ENCODE assay signal across 8 cellular contexts in genomic region chr11:66311965-66312548, GRCh38. TPM values are rescaled to one million over a fixed set of nuclear protein-coding genes. Genes with fewer than 3 reads are reported as not detected.
A peak's percentile ranks its signal among the peaks of the same experiment; 100 is the strongest.
DNase-seq lines count a peak whose midpoint lies in the region; ATAC-seq, FAIRE-seq and TF ChIP-seq lines count a peak whose summit lies in the region.

No MANE protein-coding gene starts in this region.

- peaks cover 3% of the 10 kb centered on the region for H3K27me3 Mint-ChIP-seq in activated T-helper 1 cell treated with anti-CD3 and anti-CD28 coated beads, Interleukin-12 subunit alpha, Interleukin-12 subunit beta, Interleukin-2, Interleukin-4 antibody, amounts not matched to agents 30 ng/mL and 10 ng/mL and 1 ng/mL, durations not matched to agents 14 hours and 24 hours and 36 hours (ENCODE audit: insufficient read depth)
- peaks cover 11 to 22% of the 10 kb centered on the region in 2 donors for H3K27me3 Mint-ChIP-seq in natural killer cell (ENCODE audit: low read depth in 2 of 2)
- peaks cover 4 to 6% of the 10 kb centered on the region in 2 donors for H3K27me3 Mint-ChIP-seq in stimulated activated naive B cell treated with anti-CD40 and anti-IgM and Interleukin-4, amounts not matched to agents 10 μg/mL and 1 μg/mL and 100 μg/mL, for 72 hours

- H4K20me1 ChIP-seq in DND-41 (ENCODE audit: insufficient read depth, low read length) (no peaks in the 10 kb centered on the region), GM23248 (ENCODE audit: insufficient read depth) (no peaks in the 10 kb centered on the region), Karpas-422 (ENCODE audit: insufficient read depth, low read depth, low read length) (no peaks in the 10 kb centered on the region)

- TF ChIP-seq CTCF in DND-41 (IDR thresholded peaks at IDR 0.05; ENCODE audit: borderline replicate concordance, extremely low read depth, low read length, poor library complexity, severe bottlenecking) (no peak), fibroblast of mammary gland (conservative IDR thresholded peaks at IDR 0.05; ENCODE audit: control insufficient read depth, insufficient read depth, low read depth, low read length) (no peak), natural killer cell (IDR thresholded peaks at IDR 0.05) (peak; percentile 57)

- in situ Hi-C loops in GM23248 (cut with MboI), result no loop called here

- H3F3A ChIP-seq in GM23248 (ENCODE audit: insufficient read depth), result peaks cover 9% of the 10 kb centered on the region

- H3K9ac ChIP-seq in DND-41 (ENCODE audit: low read depth, low read length) (peak overlapping the region; percentile 55), GM23248 (peak overlapping the region; percentile 71), Karpas-422 (ENCODE audit: low read length) (peak overlapping the region; percentile 65)

- H3K36me3 Mint-ChIP-seq in activated T-helper 1 cell treated with anti-CD3 and anti-CD28 coated beads, Interleukin-12 subunit alpha, Interleukin-12 subunit beta, Interleukin-2, Interleukin-4 antibody, amounts not matched to agents 30 ng/mL and 10 ng/mL and 1 ng/mL, durations not matched to agents 14 hours and 24 hours and 36 hours (ENCODE audit: low read depth), result no peaks in the 10 kb centered on the region
- H3K36me3 Mint-ChIP-seq in natural killer cell, result no peaks in the 10 kb centered on the region
- H3K36me3 Mint-ChIP-seq in stimulated activated naive B cell treated with anti-CD40 and anti-IgM and Interleukin-4, amounts not matched to agents 10 μg/mL and 1 μg/mL and 100 μg/mL, for 72 hours, result no peaks in the 10 kb centered on the region

- H3K4me2 ChIP-seq in DND-41 (ENCODE audit: insufficient read depth, low read length) (peak overlapping the region; percentile 76), GM23248 (ENCODE audit: unreplicated experiment) (peak overlapping the region; percentile 77), Karpas-422 (ENCODE audit: low read depth, low read length, poor library complexity, severe bottlenecking) (peak overlapping the region; percentile 78)

- no peaks in the 10 kb centered on the region for H3K36me3 ChIP-seq in DND-41 (ENCODE audit: insufficient read depth, low read length)
- H3K36me3 ChIP-seq in GM23248 (ENCODE audit: low read depth), result no peaks in the 10 kb centered on the region
- no peaks in the 10 kb centered on the region for H3K36me3 ChIP-seq in Karpas-422 (ENCODE audit: insufficient read depth, low read length)

- H3K4me1 ChIP-seq in DND-41 (ENCODE audit: insufficient read depth, low read length) (peaks cover 34% of the 10 kb centered on the region), GM23248 (ENCODE audit: insufficient read depth) (0 out of 2 replicates have a peak, but pooled peaks cover under 1% of the 10 kb centered on the region), Karpas-422 (ENCODE audit: low read length) (peaks cover 28% of the 10 kb centered on the region)

- no peaks in the 10 kb centered on the region for H3K9me3 ChIP-seq in DND-41 (ENCODE audit: insufficient read depth, low read length, severe bottlenecking)
- no peaks in the 10 kb centered on the region for H3K9me3 ChIP-seq in GM23248 (ENCODE audit: low read depth)
- no peaks in the 10 kb centered on the region for H3K9me3 ChIP-seq in Karpas-422 (ENCODE audit: low read length)

- DNase-seq in DND-41 (peak; percentile 92), GM23248 (peak; percentile 97), Karpas-422 (peak; percentile 98), RCC 7860 (ENCODE audit: low spot score) (peak; percentile 65), fibroblast of mammary gland (ENCODE audit: low read depth) (peak; percentile 87), natural killer cell (peak; percentile 95)
- peak; percentile 93 for DNase-seq in activated T-helper 1 cell treated with anti-CD3 and anti-CD28 coated beads, Interleukin-12 subunit alpha, Interleukin-12 subunit beta, Interleukin-2, Interleukin-4 antibody, amounts not matched to agents 30 ng/mL and 10 ng/mL and 1 ng/mL, durations not matched to agents 14 hours and 24 hours and 36 hours (ENCODE audit: low spot score)
- peak; percentile 94 for DNase-seq in stimulated activated naive B cell treated with anti-CD40 and anti-IgM and Interleukin-4, amounts not matched to agents 10 μg/mL and 1 μg/mL and 100 μg/mL, for 72 hours

- H3K79me2 ChIP-seq in DND-41 (ENCODE audit: insufficient read depth, low read length) (no peaks in the 10 kb centered on the region), GM23248 (ENCODE audit: insufficient read depth) (peaks cover 32% of the 10 kb centered on the region), Karpas-422 (ENCODE audit: low read length) (no peaks in the 10 kb centered on the region)

- WGBS in GM23248 (ENCODE audit: low coverage in 1 of 2, low lambda C conversion rate in 2 of 2, missing lambda C conversion rate in 2 of 2), 2 experiments, result 0 to 1% methylated on average over 30 to 44 of the region's 44 CpGs

- no peaks in the 10 kb centered on the region for H3K9me3 Mint-ChIP-seq in activated T-helper 1 cell treated with anti-CD3 and anti-CD28 coated beads, Interleukin-12 subunit alpha, Interleukin-12 subunit beta, Interleukin-2, Interleukin-4 antibody, amounts not matched to agents 30 ng/mL and 10 ng/mL and 1 ng/mL, durations not matched to agents 14 hours and 24 hours and 36 hours
- H3K9me3 Mint-ChIP-seq in natural killer cell, result no peaks in the 10 kb centered on the region
- H3K9me3 Mint-ChIP-seq in stimulated activated naive B cell treated with anti-CD40 and anti-IgM and Interleukin-4, amounts not matched to agents 10 μg/mL and 1 μg/mL and 100 μg/mL, for 72 hours, result no peaks in the 10 kb centered on the region

- peaks cover 14% of the 10 kb centered on the region for H3K4me1 Mint-ChIP-seq in activated T-helper 1 cell treated with anti-CD3 and anti-CD28 coated beads, Interleukin-12 subunit alpha, Interleukin-12 subunit beta, Interleukin-2, Interleukin-4 antibody, amounts not matched to agents 30 ng/mL and 10 ng/mL and 1 ng/mL, durations not matched to agents 14 hours and 24 hours and 36 hours (ENCODE audit: low read depth)
- peaks cover 11 to 21% of the 10 kb centered on the region in 2 donors for H3K4me1 Mint-ChIP-seq in natural killer cell
- H3K4me1 Mint-ChIP-seq in stimulated activated naive B cell treated with anti-CD40 and anti-IgM and Interleukin-4, amounts not matched to agents 10 μg/mL and 1 μg/mL and 100 μg/mL, for 72 hours, result peaks cover 8 to 19% of the 10 kb centered on the region in 2 donors

- peak overlapping the region; percentile 94 for H3K27ac Mint-ChIP-seq in activated T-helper 1 cell treated with anti-CD3 and anti-CD28 coated beads, Interleukin-12 subunit alpha, Interleukin-12 subunit beta, Interleukin-2, Interleukin-4 antibody, amounts not matched to agents 30 ng/mL and 10 ng/mL and 1 ng/mL, durations not matched to agents 14 hours and 24 hours and 36 hours
- H3K27ac Mint-ChIP-seq in natural killer cell, result peak overlapping the region; percentile 94 to 97
- peak overlapping the region; percentile 95 for H3K27ac Mint-ChIP-seq in stimulated activated naive B cell treated with anti-CD40 and anti-IgM and Interleukin-4, amounts not matched to agents 10 μg/mL and 1 μg/mL and 100 μg/mL, for 72 hours

- peak overlapping the region; percentile 25 to 66; a peak in 3 of 4 replicates for H3K4me3 ChIP-seq in DND-41 (ENCODE audit: low read depth in 1 of 2, low read length in 2 of 2)
- H3K4me3 ChIP-seq in GM23248, result peak overlapping the region; percentile 67
- H3K4me3 ChIP-seq in Karpas-422 (ENCODE audit: low read length), result peak overlapping the region; percentile 65
- peak overlapping the region; percentile 59 for H3K4me3 ChIP-seq in fibroblast of mammary gland (ENCODE audit: control insufficient read depth, low read depth, low read length)

- peak; percentile 28 for FAIRE-seq in RCC 7860 (lab: Jason Lieb, UNC)

- peak; percentile 80 for ATAC-seq in DND-41 (ENCODE audit: insufficient read depth, low read depth)
- peak; percentile 77 to 89 (median 78) for ATAC-seq in natural killer cell
- peak; percentile 78 to 82 for ATAC-seq in stimulated activated naive B cell treated with anti-CD40 and anti-IgM and Interleukin-4, amounts not matched to agents 10 μg/mL and 1 μg/mL and 100 μg/mL, for 72 hours (replicated peaks)

- H3K9me2 ChIP-seq in GM23248 (ENCODE audit: insufficient read depth) (no peaks in the 10 kb centered on the region), Karpas-422 (replicated peaks; ENCODE audit: insufficient read depth, low read length) (no peaks in the 10 kb centered on the region)

- H3K27ac ChIP-seq in DND-41 (ENCODE audit: low read length) (peak overlapping the region; percentile 84), GM23248 (peak overlapping the region; percentile 70), Karpas-422 (ENCODE audit: low read length) (peak overlapping the region; percentile 62)

- H3K4me3 Mint-ChIP-seq in activated T-helper 1 cell treated with anti-CD3 and anti-CD28 coated beads, Interleukin-12 subunit alpha, Interleukin-12 subunit beta, Interleukin-2, Interleukin-4 antibody, amounts not matched to agents 30 ng/mL and 10 ng/mL and 1 ng/mL, durations not matched to agents 14 hours and 24 hours and 36 hours, result peak overlapping the region; percentile 95
- peak overlapping the region; percentile 98 for H3K4me3 Mint-ChIP-seq in natural killer cell
- H3K4me3 Mint-ChIP-seq in stimulated activated naive B cell treated with anti-CD40 and anti-IgM and Interleukin-4, amounts not matched to agents 10 μg/mL and 1 μg/mL and 100 μg/mL, for 72 hours, result peak overlapping the region; percentile 91 to 92

- peak overlapping the region; percentile 91 for H2AFZ ChIP-seq in DND-41 (ENCODE audit: low read depth, low read length)
- H2AFZ ChIP-seq in GM23248, result peak overlapping the region; percentile 70
- H2AFZ ChIP-seq in Karpas-422 (ENCODE audit: low read length), result peak overlapping the region; percentile 93

- intact Hi-C loops in activated T-helper 1 cell treated with anti-CD3 and anti-CD28 coated beads, Interleukin-12 subunit alpha, Interleukin-12 subunit beta, Interleukin-2, Interleukin-4 antibody, amounts not matched to agents 30 ng/mL and 10 ng/mL and 1 ng/mL, durations not matched to agents 14 hours and 24 hours and 36 hours (cut with micrococcal nuclease), result loop anchor here (1.0 to 2.0 kb wide), 10 partner anchors 16 to 365 kb away; partner anchors contain the start of genes BRMS1, MRPL11, PELI3 and RAB1B
- intact Hi-C loops in natural killer cell (cut with micrococcal nuclease), result loop anchor here (1.0 kb wide), 4 partner anchors 16 to 77 kb away; partner anchors contain the start of gene BRMS1

- no peaks in the 10 kb centered on the region for H3K27me3 ChIP-seq in DND-41 (ENCODE audit: insufficient read depth, low read length, poor library complexity)
- no peaks in the 10 kb centered on the region for H3K27me3 ChIP-seq in GM23248 (replicated peaks; ENCODE audit: insufficient read depth)
- H3K27me3 ChIP-seq in Karpas-422 (ENCODE audit: low read length), result no peaks in the 10 kb centered on the region

RNA-seq across cellular contexts. Expression of gene CD248, which starts 4.8 kb away (rescaled TPM):
- 212 and 230 TPM in 2 replicates for total RNA-seq in GM23248 (2014; rRNA removed; shearing (Covaris generic))
- polyA plus RNA-seq in GM23248 (2016; fragmentation: Nextera tagmentation; extraction: Ambion mirVana), result 616 and 629 TPM in 2 replicates
- total RNA-seq in Karpas-422 (2014; rRNA removed; shearing (Covaris generic); ENCODE audit: low replicate concordance), result not detected in 2 replicates
- 0.10 TPM in 1 of 2 replicates, not detected in the other for total RNA-seq in activated T-helper 1 cell treated with anti-CD3 and anti-CD28 coated beads, Interleukin-12 subunit alpha, Interleukin-12 subunit beta, Interleukin-2, Interleukin-4 antibody, amounts not matched to agents 30 ng/mL and 10 ng/mL and 1 ng/mL, durations not matched to agents 14 hours and 24 hours and 36 hours
- total RNA-seq in natural killer cell, result under 1 TPM; 0.23 to 0.40 (median 0.32) TPM

RNA-seq across cellular contexts. Expression of gene TMEM151A, which starts 20.4 kb away (rescaled TPM):
- total RNA-seq in GM23248 (2014; rRNA removed; shearing (Covaris generic)), result 0.54 TPM in 1 of 2 replicates, not detected in the other
- polyA plus RNA-seq in GM23248 (2016; fragmentation: Nextera tagmentation; extraction: Ambion mirVana), result 0.19 and 0.33 TPM in 2 replicates
- not detected in 2 replicates for total RNA-seq in Karpas-422 (2014; rRNA removed; shearing (Covaris generic); ENCODE audit: low replicate concordance)
- total RNA-seq in activated T-helper 1 cell treated with anti-CD3 and anti-CD28 coated beads, Interleukin-12 subunit alpha, Interleukin-12 subunit beta, Interleukin-2, Interleukin-4 antibody, amounts not matched to agents 30 ng/mL and 10 ng/mL and 1 ng/mL, durations not matched to agents 14 hours and 24 hours and 36 hours, result not detected in 2 replicates
- not detected for total RNA-seq in natural killer cell

RNA-seq across cellular contexts. Expression of gene YIF1A, which starts 23.1 kb away (rescaled TPM):
- 193 and 222 TPM in 2 replicates for total RNA-seq in GM23248 (2014; rRNA removed; shearing (Covaris generic))
- polyA plus RNA-seq in GM23248 (2016; fragmentation: Nextera tagmentation; extraction: Ambion mirVana), result 259 and 284 TPM in 2 replicates
- total RNA-seq in Karpas-422 (2014; rRNA removed; shearing (Covaris generic); ENCODE audit: low replicate concordance), result 145 and 154 TPM in 2 replicates
- total RNA-seq in activated T-helper 1 cell treated with anti-CD3 and anti-CD28 coated beads, Interleukin-12 subunit alpha, Interleukin-12 subunit beta, Interleukin-2, Interleukin-4 antibody, amounts not matched to agents 30 ng/mL and 10 ng/mL and 1 ng/mL, durations not matched to agents 14 hours and 24 hours and 36 hours, result 125 and 127 TPM in 2 replicates
- total RNA-seq in natural killer cell, result 10 to 100 TPM; 21.9 to 28.5 (median 23.6) TPM

RNA-seq across cellular contexts. Expression of gene RIN1, which starts 24.2 kb away (rescaled TPM):
- 37.7 and 44.0 TPM in 2 replicates for total RNA-seq in GM23248 (2014; rRNA removed; shearing (Covaris generic))
- polyA plus RNA-seq in GM23248 (2016; fragmentation: Nextera tagmentation; extraction: Ambion mirVana), result 16.8 and 19.1 TPM in 2 replicates
- total RNA-seq in Karpas-422 (2014; rRNA removed; shearing (Covaris generic); ENCODE audit: low replicate concordance), result 0.78 and 1.1 TPM in 2 replicates
- total RNA-seq in activated T-helper 1 cell treated with anti-CD3 and anti-CD28 coated beads, Interleukin-12 subunit alpha, Interleukin-12 subunit beta, Interleukin-2, Interleukin-4 antibody, amounts not matched to agents 30 ng/mL and 10 ng/mL and 1 ng/mL, durations not matched to agents 14 hours and 24 hours and 36 hours, result 0.78 and 0.86 TPM in 2 replicates
- total RNA-seq in natural killer cell, result 1 to 10 TPM; 1.3 to 7.9 (median 2.5) TPM

RNA-seq across cellular contexts. Expression of gene BRMS1, which starts 32.8 kb away (rescaled TPM):
- 48.7 and 65.9 TPM in 2 replicates for total RNA-seq in GM23248 (2014; rRNA removed; shearing (Covaris generic))
- 45.9 and 46.2 TPM in 2 replicates for polyA plus RNA-seq in GM23248 (2016; fragmentation: Nextera tagmentation; extraction: Ambion mirVana)
- 32.0 and 57.1 TPM in 2 replicates for total RNA-seq in Karpas-422 (2014; rRNA removed; shearing (Covaris generic); ENCODE audit: low replicate concordance)
- 63.1 and 67.1 TPM in 2 replicates for total RNA-seq in activated T-helper 1 cell treated with anti-CD3 and anti-CD28 coated beads, Interleukin-12 subunit alpha, Interleukin-12 subunit beta, Interleukin-2, Interleukin-4 antibody, amounts not matched to agents 30 ng/mL and 10 ng/mL and 1 ng/mL, durations not matched to agents 14 hours and 24 hours and 36 hours
- 10 to 100 TPM; 48.1 to 55.6 (median 48.2) TPM for total RNA-seq in natural killer cell

Comparison
In these comparisons a context has a peak if more than half of its experiments do, and no peak if none do; other contexts are left out.
1. Peak in every context shown above with its lines: DNase-seq, ATAC-seq, H3K4me3 ChIP-seq and H3K27ac ChIP-seq.
2. RNA of gene CD248, which starts 4.8 kb away (total RNA-seq): 212 to 230 TPM in GM23248; 0.23 to 0.40 TPM in natural killer cell, 0.10 TPM in activated T-helper 1 cell treated with anti-CD3 and anti-CD28 coated beads, Interleukin-12 subunit alpha, Interleukin-12 subunit beta, Interleukin-2, Interleukin-4 antibody, amounts not matched to agents 30 ng/mL and 10 ng/mL and 1 ng/mL, durations not matched to agents 14 hours and 24 hours and 36 hours and not detected in Karpas-422; every median in the first group is over 100 times any median in the second.